ENCODE assay signal across 32 cellular contexts in the genomic region with DNA sequence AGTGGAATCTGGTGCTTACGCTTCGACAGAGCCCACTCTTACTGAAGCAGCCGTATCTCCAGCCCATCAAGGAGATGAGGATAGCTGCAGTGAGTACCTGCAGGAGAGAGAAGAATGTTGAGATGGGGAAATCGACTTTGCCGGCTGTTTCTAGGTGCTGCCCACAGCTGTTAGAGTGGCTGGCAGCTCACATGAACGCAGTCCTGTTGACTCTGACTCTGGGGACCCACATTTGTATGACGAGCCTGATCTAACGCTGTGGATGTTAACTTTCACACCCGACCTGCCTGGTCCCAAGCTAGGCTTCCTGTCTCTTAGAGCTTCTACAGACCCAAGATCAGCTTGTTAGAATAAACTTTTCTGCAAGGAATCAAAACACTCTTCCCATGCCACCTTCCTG. TPM values are rescaled to one million over a fixed set of nuclear protein-coding genes. Genes with fewer than 3 reads are reported as not detected.
"Had no signal": no experiment of that assay in that cellular context is flagged by ENCODE, and none has a peak within 500 bp of the region (broad histone marks: within the 10 kb centered on the region; RNA-seq: fewer than 3 reads in every experiment).

No MANE protein-coding gene starts in this region.

- H3K4me3 Mint-ChIP-seq: activated CD4-positive, alpha-beta memory T cell treated with anti-CD3 and anti-CD28 coated beads, Interleukin-2, amount 10 ng/mL, durations not matched to agents 7 days and 5 days; activated CD4-positive, alpha-beta T cell treated with anti-CD3 and anti-CD28 coated beads for 36 hours; activated naive CD4-positive, alpha-beta T cell treated with anti-CD3 and anti-CD28 coated beads, Interleukin-2, amount 50 U/mL, for 24 hours; activated naive CD8-positive, alpha-beta T cell treated with anti-CD3 and anti-CD28 coated beads, Interleukin-2, amount 50 U/mL, for 24 hours had no signal

- H3K9me3 ChIP-seq: ascending aorta, body of pancreas, MG63, Peyer's patch, SJCRH30, SK-N-SH had no signal

- H3K9me3 Mint-ChIP-seq: activated CD4-positive, alpha-beta memory T cell treated with anti-CD3 and anti-CD28 coated beads, Interleukin-2, amount 10 ng/mL, durations not matched to agents 7 days and 5 days; activated naive CD4-positive, alpha-beta T cell treated with anti-CD3 and anti-CD28 coated beads, Interleukin-2, amount 50 U/mL, for 24 hours; activated naive CD8-positive, alpha-beta T cell treated with anti-CD3 and anti-CD28 coated beads, Interleukin-2, amount 50 U/mL, for 24 hours had no signal

- H3K27me3 ChIP-seq: ascending aorta, body of pancreas, Peyer's patch, SJCRH30 had no signal

- H3K9ac ChIP-seq: SK-N-SH had no signal

- H3K36me3 Mint-ChIP-seq: activated naive CD4-positive, alpha-beta T cell treated with anti-CD3 and anti-CD28 coated beads, Interleukin-2, amount 50 U/mL, for 24 hours had no signal

- H3K4me2 ChIP-seq: SK-N-SH had no signal

- H3K4me1 ChIP-seq: ascending aorta, body of pancreas, Peyer's patch had no signal

- H3K4me3 ChIP-seq: ascending aorta, body of pancreas, MG63, Peyer's patch, SJCRH30 had no signal

- H3K27ac Mint-ChIP-seq: activated CD4-positive, alpha-beta memory T cell treated with anti-CD3 and anti-CD28 coated beads, Interleukin-2, amount 10 ng/mL, durations not matched to agents 7 days and 5 days; activated CD4-positive, alpha-beta T cell treated with anti-CD3 and anti-CD28 coated beads for 36 hours; activated naive CD4-positive, alpha-beta T cell treated with anti-CD3 and anti-CD28 coated beads, Interleukin-2, amount 50 U/mL, for 24 hours; activated naive CD8-positive, alpha-beta T cell treated with anti-CD3 and anti-CD28 coated beads, Interleukin-2, amount 50 U/mL, for 24 hours had no signal

- H3K36me3 ChIP-seq: ascending aorta, MG63, Peyer's patch, SJCRH30 had no signal

- ATAC-seq: activated CD4-positive, alpha-beta T cell treated with anti-CD3 and anti-CD28 coated beads for 36 hours; activated naive CD8-positive, alpha-beta T cell treated with anti-CD3 and anti-CD28 coated beads, Interleukin-2, amount 50 U/mL, for 24 hours; body of pancreas had no signal

- H3K27me3 Mint-ChIP-seq: activated CD4-positive, alpha-beta T cell treated with anti-CD3 and anti-CD28 coated beads for 36 hours had no signal

- H3K4me1 Mint-ChIP-seq: activated CD4-positive, alpha-beta memory T cell treated with anti-CD3 and anti-CD28 coated beads, Interleukin-2, amount 10 ng/mL, durations not matched to agents 7 days and 5 days; activated CD4-positive, alpha-beta T cell treated with anti-CD3 and anti-CD28 coated beads for 36 hours; activated naive CD4-positive, alpha-beta T cell treated with anti-CD3 and anti-CD28 coated beads, Interleukin-2, amount 50 U/mL, for 24 hours had no signal

- H3K27ac ChIP-seq: ascending aorta, body of pancreas, Peyer's patch, RWPE1, SJCRH30, VCaP had no signal

- DNase-seq: activated CD4-positive, alpha-beta memory T cell treated with anti-CD3 and anti-CD28 coated beads, Interleukin-2, amount 10 ng/mL, durations not matched to agents 7 days and 5 days; activated CD4-positive, alpha-beta T cell treated with anti-CD3 and anti-CD28 coated beads for 36 hours; activated CD4-positive, alpha-beta T cell treated with anti-CD3 and anti-CD28 coated beads, Interleukin-2, amount 50 U/mL, for 1 hour; activated naive CD8-positive, alpha-beta T cell treated with anti-CD3 and anti-CD28 coated beads, Interleukin-2, amount 50 U/mL, for 24 hours; activated T-cell treated with anti-CD3 and anti-CD28 coated beads for 4 hours; activated T-cell treated with anti-CD3 and anti-CD28 coated beads, Interleukin-2, amount 50 U/mL, for 48 hours; amniotic stem cell; body of pancreas; central memory CD4-positive, alpha-beta T cell; MG63; MV-4-11; NCI-H1092 treated with DMSO at 0.1 percent for 48 hours; NCI-H1417 treated with DMSO at 0.1 percent for 48 hours; NCI-H1694; NCI-H2029; NCI-H2107; NCI-H345; NCI-H510A treated with DMSO at 0.1 percent for 48 hours; NCI-H69; NK-92 treated with Interleukin-12 subunit alpha and Interleukin-12 subunit beta, amount 100 ng/mL, for 24 hours; OCI-M1; Peyer's patch; Right ventricle myocardium superior; SJCRH30; SK-N-SH; T-helper 1 cell had no signal

RNA-seq across cellular contexts. Expression of a gene that starts 8.9 kb away (rescaled TPM):
- total RNA-seq: ascending aorta had no signal

RNA-seq across cellular contexts. Expression of a gene that starts 11.3 kb away (rescaled TPM):
- total RNA-seq: activated CD4-positive, alpha-beta memory T cell treated with anti-CD3 and anti-CD28 coated beads, Interleukin-2, amount 10 ng/mL, durations not matched to agents 7 days and 5 days; activated CD4-positive, alpha-beta T cell treated with anti-CD3 and anti-CD28 coated beads for 36 hours; activated CD8-positive, alpha-beta memory T cell treated with anti-CD3 and anti-CD28 coated beads for 36 hours; ascending aorta; body of pancreas; Peyer's patch; T-helper 2 cell treated with Interferon-gamma antibody and Interleukin-4, amounts not matched to agents 100 ng/mL and 5 ng/mL, for 36 hours had no signal
- polyA plus RNA-seq: SK-N-SH had no signal
